9 cellular contexts compared by ENCODE assay signal in genomic region chr12:28130625-28131598, GRCh38. TPM values are rescaled to one million over a fixed set of nuclear protein-coding genes. Genes with fewer than 3 reads are reported as not detected.
DNase-seq lines count a peak whose midpoint lies in the region; ATAC-seq and TF ChIP-seq lines count a peak whose summit lies in the region.
"Had no signal": no experiment of that assay in that cellular context is flagged by ENCODE, and none has a peak within 500 bp of the region (broad histone marks: within the 10 kb centered on the region; RNA-seq: fewer than 3 reads in every experiment).

No MANE protein-coding gene starts in this region.

- H3K36me3 Mint-ChIP-seq in endothelial cell (ENCODE audit: low read depth, unreplicated experiment): no peaks in the 10 kb centered on the region

- H3K27me3 Mint-ChIP-seq in endothelial cell (ENCODE audit: unreplicated experiment): no peaks in the 10 kb centered on the region

- H3K4me1 ChIP-seq in adipocyte (ENCODE audit: control insufficient read depth, insufficient read depth, low read length): no peaks in the 10 kb centered on the region

- no peaks in the 10 kb centered on the region for H3K27me3 ChIP-seq in adipocyte (replicated peaks; ENCODE audit: control insufficient read depth, insufficient read depth, low read length)

- ATAC-seq in GM21737 (IDR thresholded peaks at IDR 0.05; ENCODE audit: unreplicated experiment): no peak

- no peaks in the 10 kb centered on the region for H3K9me3 Mint-ChIP-seq in endothelial cell (ENCODE audit: unreplicated experiment)

- no peaks in the 10 kb centered on the region for H3K4me1 Mint-ChIP-seq in endothelial cell (ENCODE audit: unreplicated experiment)

- H3K4me3 Mint-ChIP-seq in endothelial cell (ENCODE audit: unreplicated experiment): no peak overlapping the region

- DNase-seq in AG08395 (ENCODE audit: low spot score) (peak; percentile 24), HPDE6-E6E7 (ENCODE audit: extremely low spot score) (peak; percentile 78), adipocyte (ENCODE audit: low read depth) (peak; percentile 87), iris pigment epithelial cell (ENCODE audit: low read depth) (peak; percentile 100), endothelial cell (ENCODE audit: low spot score) (no peak), pons (ENCODE audit: low spot score) (no peak), GM19240 (ENCODE audit: insufficient read length, low spot score) (no peak)
- DNase-seq: NCI-H524 had no signal

- H3K4me3 ChIP-seq in adipocyte (ENCODE audit: low read length): no peak overlapping the region

- H3K27ac Mint-ChIP-seq in endothelial cell (ENCODE audit: unreplicated experiment): no peak overlapping the region

- no peak overlapping the region for H3K9ac ChIP-seq in adipocyte (ENCODE audit: low read length)

- no peaks in the 10 kb centered on the region for H3K9me3 ChIP-seq in adipocyte (ENCODE audit: control insufficient read depth, low read length)

- no peaks in the 10 kb centered on the region for H3K36me3 ChIP-seq in adipocyte (ENCODE audit: control insufficient read depth, insufficient read depth, low read length, severe bottlenecking)

- TF ChIP-seq CTCF in endothelial cell (IDR thresholded peaks at IDR 0.05; ENCODE audit: unreplicated experiment): no peak

RNA-seq across cellular contexts. Expression of gene CCDC91, which starts 59.3 kb away (rescaled TPM):
- total RNA-seq in endothelial cell (ENCODE audit: unreplicated experiment): 12.3 TPM

Comparison
In these comparisons a context has a peak if more than half of its experiments do, and no peak if none do; other contexts are left out.
1. DNase-seq: peak in AG08395 (single experiment), HPDE6-E6E7 (single experiment), adipocyte (single experiment) and iris pigment epithelial cell (single experiment); none in endothelial cell (single experiment), pons (single experiment) and GM19240 (single experiment).